In the genomic region with DNA sequence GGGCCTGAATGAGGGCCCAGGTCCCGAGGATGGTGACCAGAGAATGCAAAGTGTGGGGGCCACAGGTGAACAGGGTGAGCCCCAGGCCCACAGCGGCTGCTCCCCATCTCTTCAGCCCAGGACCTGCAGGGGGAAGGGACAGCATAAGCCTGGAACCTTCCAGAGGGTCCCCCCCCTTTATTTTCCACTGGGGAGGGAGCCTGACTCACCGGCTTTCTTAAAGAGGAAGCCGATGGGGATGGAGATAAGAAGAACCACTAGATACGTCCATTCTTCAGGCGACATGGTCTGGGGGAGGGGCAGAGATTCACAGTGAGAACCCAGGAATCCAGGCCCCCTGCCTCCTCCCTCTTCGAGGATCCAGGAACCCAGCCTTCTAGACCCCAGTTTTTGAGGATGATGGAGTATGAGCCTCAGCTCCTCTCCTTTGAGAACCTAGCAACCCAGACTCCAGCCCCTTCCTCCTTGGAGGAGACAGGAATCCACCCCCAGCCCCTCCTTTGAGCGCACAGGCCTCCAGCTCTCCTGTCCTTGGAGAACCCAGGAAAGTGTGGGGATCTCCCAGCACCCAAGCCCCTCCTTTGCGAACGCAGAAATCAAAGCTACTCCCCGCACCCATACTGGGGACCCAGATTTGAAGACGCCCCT, we compare ENCODE assay signal across 6 cellular contexts.
DNase-seq lines count a peak whose midpoint lies in the region; ATAC-seq lines count a peak whose summit lies in the region.

No MANE protein-coding gene starts in this region.

- H3K9me3 Mint-ChIP-seq in memory B cell, result no peaks in the 10 kb centered on the region

- H3K36me3 Mint-ChIP-seq in memory B cell, result peaks cover 10% of the 10 kb centered on the region

- H3K4me3 Mint-ChIP-seq in memory B cell, result peak overlapping the region; percentile 95

- no peaks in the 10 kb centered on the region for H3K27me3 Mint-ChIP-seq in memory B cell

- H3K27ac Mint-ChIP-seq in memory B cell, result peak overlapping the region; percentile 64

- peaks cover 17% of the 10 kb centered on the region for H3K4me1 Mint-ChIP-seq in memory B cell

- DNase-seq in NCI-H2227 (lab: John Stamatoyannopoulos, UW; ENCODE audit: unreplicated experiment), result peak; percentile 79
- no peak for DNase-seq in NCI-H2227 treated with DMSO at 0.1 percent for 48 hours (lab: John Stamatoyannopoulos, UW)
- peak; percentile 91 for DNase-seq in activated effector memory CD4-positive, alpha-beta T cell treated with anti-CD3 and anti-CD28 coated beads, Interleukin-2, amount 50 U/mL, for 16 hours
- DNase-seq in memory B cell (ENCODE audit: low spot score in 2 of 2), result no peak
- DNase-seq in AG20443 (ENCODE audit: low spot score), result no peak

- ATAC-seq in memory B cell (ENCODE audit: low read depth) (no peak), HG03432 (IDR thresholded peaks at IDR 0.05; ENCODE audit: unreplicated experiment) (no peak)

Comparison
In these comparisons a context has a peak if more than half of its experiments do, and no peak if none do; other contexts are left out.
1. DNase-seq: peak in NCI-H2227 (single experiment) and activated effector memory CD4-positive, alpha-beta T cell treated with anti-CD3 and anti-CD28 coated beads, Interleukin-2, amount 50 U/mL, for 16 hours (single experiment); none in NCI-H2227 treated with DMSO at 0.1 percent for 48 hours (single experiment), memory B cell (0 of 2) and AG20443 (single experiment).